11 cellular contexts compared by ENCODE assay signal in genomic region chr5:99177796-99178195, GRCh38.
"Had no signal": no experiment of that assay in that cellular context is flagged by ENCODE, and none has a peak within 500 bp of the region (broad histone marks: within the 10 kb centered on the region; RNA-seq: fewer than 3 reads in every experiment).

No MANE protein-coding gene starts in this region.

- FAIRE-seq: H1, H54 had no signal

- ATAC-seq: GM23338, HCT116 had no signal

- H3K27ac Mint-ChIP-seq: GM23338, HFFc6 had no signal

- H3K4me1 ChIP-seq: HAP-1 had no signal

- H2AFZ ChIP-seq: GM23248, GM23338 had no signal

- H3K36me3 ChIP-seq: HAP-1 had no signal

- H3K27ac ChIP-seq: GM23248 had no signal

- H3K4me1 Mint-ChIP-seq: GM23338, H9 had no signal

- H3K9ac ChIP-seq: GM23248 had no signal

- H3K4me2 ChIP-seq: GM23338 had no signal

- H3K4me3 Mint-ChIP-seq: GM23338, H9, HFFc6 had no signal

- DNase-seq: GM23248, GOT3, H7, H9, HCEC 1CT, HFFc6 had no signal

- H3K9me3 ChIP-seq: HAP-1 had no signal

- H3K4me3 ChIP-seq: GM23248, GM23338, HAP-1 had no signal

- H3K9me3 Mint-ChIP-seq: GM23338, H9 had no signal
